Comparison of ENCODE assay signal across 22 cellular contexts in genomic region chr3:119613201-119613600, GRCh38. TPM values are rescaled to one million over a fixed set of nuclear protein-coding genes. Genes with fewer than 3 reads are reported as not detected.
DNase-seq lines count a peak whose midpoint lies in the region; ATAC-seq and TF ChIP-seq lines count a peak whose summit lies in the region.
"Had no signal": no experiment of that assay in that cellular context is flagged by ENCODE, and none has a peak within 500 bp of the region (broad histone marks: within the 10 kb centered on the region; RNA-seq: fewer than 3 reads in every experiment).

No MANE protein-coding gene starts in this region.

- H3K36me3 ChIP-seq in osteoblast (ENCODE audit: insufficient read depth, low read length), result no peaks in the 10 kb centered on the region
- no peaks in the 10 kb centered on the region for H3K36me3 ChIP-seq in breast epithelium

- H3K4me1 ChIP-seq in osteoblast (ENCODE audit: insufficient read depth, low read length) (no peaks in the 10 kb centered on the region), breast epithelium (no peaks in the 10 kb centered on the region)

- H3K79me2 ChIP-seq in osteoblast (ENCODE audit: insufficient read depth, low read length), result no peaks in the 10 kb centered on the region

- DNase-seq in osteoblast (ENCODE audit: insufficient read length, low spot score, missing footprints), result peak; percentile 32
- no peak for DNase-seq in breast epithelium (ENCODE audit: low spot score in 2 of 2)
- no peak for DNase-seq in SHP77 (lab: John Stamatoyannopoulos, UW)
- DNase-seq: GF-D8, HFFc6, Kasumi-1, NCI-H1105 treated with DMSO at 0.1 percent for 48 hours, NCI-H1694 treated with DMSO at 0.1 percent for 48 hours, NCI-H526 treated with DMSO at 0.1 percent for 48 hours, SHP77 treated with DMSO at 0.1 percent for 48 hours, T-helper 1 cell had no signal

- no peaks in the 10 kb centered on the region for H3K9me3 ChIP-seq in osteoblast (ENCODE audit: low read depth, low read length)
- no peaks in the 10 kb centered on the region for H3K9me3 ChIP-seq in breast epithelium

- H3K4me3 ChIP-seq in osteoblast (ENCODE audit: insufficient read depth, low read length) (no peak overlapping the region), breast epithelium (no peak overlapping the region)

- no peak for TF ChIP-seq POLR2A in breast epithelium (IDR thresholded peaks at IDR 0.05)

- H3K4me2 ChIP-seq in osteoblast (ENCODE audit: insufficient read depth, low read length), result no peak overlapping the region

- intact Hi-C loops in breast epithelium (cut with DNase I; ENCODE audit: low total_unique reads), result no loop called here

- TF ChIP-seq CTCF in osteoblast (IDR thresholded peaks at IDR 0.05; ENCODE audit: extremely low read depth, low read depth, low read length), result no peak
- no peak for TF ChIP-seq CTCF in breast epithelium (IDR thresholded peaks at IDR 0.05)

- ATAC-seq in GM19351 (IDR thresholded peaks at IDR 0.05; ENCODE audit: unreplicated experiment) (peak; percentile 73), HG02870 (IDR thresholded peaks at IDR 0.05; ENCODE audit: unreplicated experiment) (peak; percentile 51), HG03565 (IDR thresholded peaks at IDR 0.05; ENCODE audit: unreplicated experiment) (peak; percentile 70), GM21825 (IDR thresholded peaks at IDR 0.05; ENCODE audit: unreplicated experiment) (no peak)
- ATAC-seq: SK-N-SH treated with all-trans-retinoic acid at 6 μM for 48 hours had no signal

- no peaks in the 10 kb centered on the region for H4K20me1 ChIP-seq in osteoblast (ENCODE audit: insufficient read depth, low read length)

- H2AFZ ChIP-seq in osteoblast (ENCODE audit: low read length), result peak overlapping the region; percentile 35

- H3K27me3 ChIP-seq in osteoblast (ENCODE audit: insufficient read depth, low read length) (peaks cover 5% of the 10 kb centered on the region), breast epithelium (no peaks in the 10 kb centered on the region)

- H3K27ac ChIP-seq in osteoblast (ENCODE audit: low read depth, low read length) (no peak overlapping the region), breast epithelium (no peak overlapping the region)
- H3K27ac ChIP-seq: C4-2B had no signal

RNA-seq across cellular contexts. Expression of gene PLA1A, which starts 15.5 kb away (rescaled TPM):
- total RNA-seq in osteoblast, result under 0.01 and 0.36 TPM in 2 replicates
- 1 to 10 TPM in 2 of 3 donors, under 1 TPM in 1; 0.59 to 4.9 (median 2.1) TPM for total RNA-seq in breast epithelium
- total RNA-seq: A673, Daoy, H1, HFFc6, HT1080, OCI-LY7 had no signal

RNA-seq across cellular contexts. Expression of gene ADPRH, which starts 33.9 kb away (rescaled TPM):
- total RNA-seq in osteoblast (7.2 and 8.3 TPM in 2 replicates), breast epithelium (10 to 100 TPM in 1 of 3 donors, 1 to 10 TPM in 2; 5.9 to 10.9 (median 9.8) TPM)
- total RNA-seq: HT1080, OCI-LY7 had no signal

RNA-seq across cellular contexts. Expression of gene POPDC2, which starts 47.2 kb away (rescaled TPM):
- 1.1 and 1.8 TPM in 2 replicates for total RNA-seq in osteoblast
- 1 to 10 TPM; 1.1 to 7.9 (median 6.9) TPM for total RNA-seq in breast epithelium

RNA-seq across cellular contexts. Expression of gene CD80, which starts 53.8 kb away (rescaled TPM):
- total RNA-seq in osteoblast, result 2.5 and 3.2 TPM in 2 replicates
- total RNA-seq in breast epithelium, result 1 to 10 TPM in 2 of 3 donors, under 1 TPM in 1; 0.96 to 1.8 (median 1.6) TPM
- total RNA-seq: A673, Daoy, H1, HFFc6, HT1080, OCI-LY7 had no signal
